Comparison of ENCODE assay signal across 27 cellular contexts in the genomic region with DNA sequence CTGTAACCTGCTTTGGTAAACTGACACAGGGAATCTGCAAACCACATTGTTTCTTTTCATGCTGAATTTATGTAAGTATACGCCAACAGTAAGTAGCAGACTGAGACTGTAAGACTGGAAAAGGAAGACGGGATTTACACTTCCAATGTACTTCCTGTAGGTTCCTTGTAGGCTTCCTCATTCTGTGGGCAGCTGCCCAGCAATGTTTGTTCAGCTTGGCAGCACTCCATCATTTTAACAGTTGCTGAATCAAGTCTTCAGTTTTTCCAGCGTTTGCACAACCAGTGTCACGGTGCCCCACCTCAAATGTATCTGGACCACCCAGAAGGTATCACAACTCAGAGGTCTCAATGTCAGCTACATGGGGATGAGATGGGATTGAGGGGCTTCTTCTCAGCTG.
DNase-seq lines count a peak whose midpoint lies in the region; ATAC-seq and TF ChIP-seq lines count a peak whose summit lies in the region.
"Had no signal": no experiment of that assay in that cellular context is flagged by ENCODE, and none has a peak within 500 bp of the region (broad histone marks: within the 10 kb centered on the region; RNA-seq: fewer than 3 reads in every experiment).

No MANE protein-coding gene starts in this region.

- no peak for TF ChIP-seq CTCF in fibroblast of mammary gland (conservative IDR thresholded peaks at IDR 0.05; ENCODE audit: control insufficient read depth, insufficient read depth, low read depth, low read length)

- H3K4me3 ChIP-seq in fibroblast of mammary gland (ENCODE audit: control insufficient read depth, low read depth, low read length), result no peak overlapping the region
- H3K4me3 ChIP-seq: stomach, thyroid gland, vagina had no signal

- DNase-seq in NCI-H1105 treated with DMSO at 0.1 percent for 48 hours (lab: John Stamatoyannopoulos, UW) (peak; percentile 15), NCI-H1105 (lab: John Stamatoyannopoulos, UW) (no peak), DMS53 (lab: John Stamatoyannopoulos, UW) (peak; percentile 15), NCI-H748 (lab: John Stamatoyannopoulos, UW; ENCODE audit: unreplicated experiment) (peak; percentile 72), fibroblast of mammary gland (ENCODE audit: low read depth) (peak; percentile 0), NAMALWA (ENCODE audit: low spot score) (no peak), NCI-H345 treated with DMSO at 0.1 percent for 48 hours (lab: John Stamatoyannopoulos, UW; ENCODE audit: unreplicated experiment) (no peak)
- no peak for DNase-seq in naive thymus-derived CD8-positive, alpha-beta T cell
- DNase-seq: activated CD4-positive, alpha-beta memory T cell treated with anti-CD3 and anti-CD28 coated beads for 36 hours; activated CD4-positive, CD25-positive, alpha-beta regulatory T cell; activated CD8-positive, alpha-beta memory T cell treated with anti-CD3 and anti-CD28 coated beads, Interleukin-2, amount 50 U/mL, for 48 hours; activated naive CD4-positive, alpha-beta T cell treated with anti-CD3 and anti-CD28 coated beads, Interleukin-2, amount 10 ng/mL, durations not matched to agents 7 days and 5 days; amygdala; CD4-positive, alpha-beta T cell; effector CD4-positive, alpha-beta T cell; glutamatergic neuron; KG1; NCI-H187; small intestine; stimulated activated CD4-positive, alpha-beta T cell treated with anti-CD3 and anti-CD28 coated beads, Interleukin-1b, Interleukin-23, amount 100 ng/mL, for 48 hours; stimulated activated CD8-positive, alpha-beta memory T cell treated with anti-CD3 and anti-CD28 coated beads, Interleukin-4, amount 100 ng/mL, for 48 hours; stomach; thyroid gland had no signal

- H3K9me3 Mint-ChIP-seq in naive thymus-derived CD8-positive, alpha-beta T cell, result peaks cover 0 to 16% (median 6%) of the 10 kb centered on the region in 9 donors
- H3K9me3 Mint-ChIP-seq: CD4-positive, alpha-beta T cell; nephron had no signal

- no peak overlapping the region for H3K4me3 Mint-ChIP-seq in naive thymus-derived CD8-positive, alpha-beta T cell
- H3K4me3 Mint-ChIP-seq: activated CD4-positive, alpha-beta memory T cell treated with anti-CD3 and anti-CD28 coated beads for 36 hours; activated naive CD4-positive, alpha-beta T cell treated with anti-CD3 and anti-CD28 coated beads, Interleukin-2, amount 10 ng/mL, durations not matched to agents 7 days and 5 days; CD4-positive, alpha-beta T cell; nephron had no signal

- no peak for ATAC-seq in naive thymus-derived CD8-positive, alpha-beta T cell
- ATAC-seq: HCT116, Panc1 had no signal

- no peaks in the 10 kb centered on the region for H3K36me3 Mint-ChIP-seq in naive thymus-derived CD8-positive, alpha-beta T cell
- H3K36me3 Mint-ChIP-seq: activated CD4-positive, alpha-beta memory T cell treated with anti-CD3 and anti-CD28 coated beads for 36 hours; activated naive CD4-positive, alpha-beta T cell treated with anti-CD3 and anti-CD28 coated beads, Interleukin-2, amount 10 ng/mL, durations not matched to agents 7 days and 5 days had no signal

- no peaks in the 10 kb centered on the region for H3K27me3 Mint-ChIP-seq in naive thymus-derived CD8-positive, alpha-beta T cell
- H3K27me3 Mint-ChIP-seq: activated CD4-positive, alpha-beta memory T cell treated with anti-CD3 and anti-CD28 coated beads for 36 hours; activated naive CD4-positive, alpha-beta T cell treated with anti-CD3 and anti-CD28 coated beads, Interleukin-2, amount 10 ng/mL, durations not matched to agents 7 days and 5 days; CD4-positive, alpha-beta T cell had no signal

- no peaks in the 10 kb centered on the region for H3K4me1 Mint-ChIP-seq in naive thymus-derived CD8-positive, alpha-beta T cell
- H3K4me1 Mint-ChIP-seq: activated naive CD4-positive, alpha-beta T cell treated with anti-CD3 and anti-CD28 coated beads, Interleukin-2, amount 10 ng/mL, durations not matched to agents 7 days and 5 days; nephron had no signal

- POLR2A ChIA-PET in naive thymus-derived CD8-positive, alpha-beta T cell (lab: Charles Lee), result no interaction called here

- H3K27ac Mint-ChIP-seq in naive thymus-derived CD8-positive, alpha-beta T cell, result no peak overlapping the region
- H3K27ac Mint-ChIP-seq: activated CD4-positive, alpha-beta memory T cell treated with anti-CD3 and anti-CD28 coated beads for 36 hours; activated naive CD4-positive, alpha-beta T cell treated with anti-CD3 and anti-CD28 coated beads, Interleukin-2, amount 10 ng/mL, durations not matched to agents 7 days and 5 days; CD4-positive, alpha-beta T cell; nephron had no signal

Comparison
In these comparisons a context has a peak if more than half of its experiments do, and no peak if none do; other contexts are left out.
1. DNase-seq: peak in NCI-H1105 treated with DMSO at 0.1 percent for 48 hours (single experiment), DMS53 (single experiment), NCI-H748 (single experiment) and fibroblast of mammary gland (single experiment); none in NCI-H1105 (single experiment), NAMALWA (single experiment), NCI-H345 treated with DMSO at 0.1 percent for 48 hours (single experiment) and naive thymus-derived CD8-positive, alpha-beta T cell (0 of 10).